In genomic region chr12:94594443-94594825, GRCh38 we compare ENCODE assay signal across 1 cellular context.
TF ChIP-seq lines count a peak whose summit lies in the region.

No MANE protein-coding gene starts in this region.

TF ChIP-seq in GM12878, 131 proteins besides CTCF, POLR2A, EP300 and RAD21 (continued from another document):
- no peak for TF ChIP-seq PKNOX1 (IDR thresholded peaks at IDR 0.05)
